2 cellular contexts compared by ENCODE assay signal in the genomic region with DNA sequence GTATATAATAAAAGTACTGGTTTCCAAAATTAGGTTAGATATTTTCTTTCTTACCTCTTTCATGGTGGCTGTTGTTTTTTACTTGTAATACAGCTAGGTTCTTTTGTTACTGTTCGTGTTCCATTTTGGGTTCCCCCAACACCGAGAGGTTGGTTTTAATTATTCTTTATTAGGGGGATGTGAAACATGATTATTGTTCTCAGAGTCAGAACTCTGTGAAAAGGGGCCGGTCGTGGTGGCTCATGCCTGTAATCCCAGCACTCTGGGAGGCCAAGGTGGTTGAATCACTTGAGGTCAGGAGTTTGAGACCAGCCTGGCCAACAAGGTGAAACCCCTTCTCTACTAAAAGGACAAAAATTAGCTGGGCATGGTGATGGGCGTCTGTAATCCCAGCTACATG.
TF ChIP-seq lines count a peak whose summit lies in the region.

No MANE protein-coding gene starts in this region.

TF ChIP-seq in GM23338, 12 proteins besides CTCF, POLR2A, EP300 and RAD21 (continued from another document):
- TF ChIP-seq, protein P1, sequence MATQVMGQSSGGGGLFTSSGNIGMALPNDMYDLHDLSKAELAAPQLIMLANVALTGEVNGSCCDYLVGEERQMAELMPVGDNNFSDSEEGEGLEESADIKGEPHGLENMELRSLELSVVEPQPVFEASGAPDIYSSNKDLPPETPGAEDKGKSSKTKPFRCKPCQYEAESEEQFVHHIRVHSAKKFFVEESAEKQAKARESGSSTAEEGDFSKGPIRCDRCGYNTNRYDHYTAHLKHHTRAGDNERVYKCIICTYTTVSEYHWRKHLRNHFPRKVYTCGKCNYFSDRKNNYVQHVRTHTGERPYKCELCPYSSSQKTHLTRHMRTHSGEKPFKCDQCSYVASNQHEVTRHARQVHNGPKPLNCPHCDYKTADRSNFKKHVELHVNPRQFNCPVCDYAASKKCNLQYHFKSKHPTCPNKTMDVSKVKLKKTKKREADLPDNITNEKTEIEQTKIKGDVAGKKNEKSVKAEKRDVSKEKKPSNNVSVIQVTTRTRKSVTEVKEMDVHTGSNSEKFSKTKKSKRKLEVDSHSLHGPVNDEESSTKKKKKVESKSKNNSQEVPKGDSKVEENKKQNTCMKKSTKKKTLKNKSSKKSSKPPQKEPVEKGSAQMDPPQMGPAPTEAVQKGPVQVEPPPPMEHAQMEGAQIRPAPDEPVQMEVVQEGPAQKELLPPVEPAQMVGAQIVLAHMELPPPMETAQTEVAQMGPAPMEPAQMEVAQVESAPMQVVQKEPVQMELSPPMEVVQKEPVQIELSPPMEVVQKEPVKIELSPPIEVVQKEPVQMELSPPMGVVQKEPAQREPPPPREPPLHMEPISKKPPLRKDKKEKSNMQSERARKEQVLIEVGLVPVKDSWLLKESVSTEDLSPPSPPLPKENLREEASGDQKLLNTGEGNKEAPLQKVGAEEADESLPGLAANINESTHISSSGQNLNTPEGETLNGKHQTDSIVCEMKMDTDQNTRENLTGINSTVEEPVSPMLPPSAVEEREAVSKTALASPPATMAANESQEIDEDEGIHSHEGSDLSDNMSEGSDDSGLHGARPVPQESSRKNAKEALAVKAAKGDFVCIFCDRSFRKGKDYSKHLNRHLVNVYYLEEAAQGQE (IDR thresholded peaks at IDR 0.05; ENCODE audit: unreplicated experiment) = no peak
- TF ChIP-seq, protein P2, sequence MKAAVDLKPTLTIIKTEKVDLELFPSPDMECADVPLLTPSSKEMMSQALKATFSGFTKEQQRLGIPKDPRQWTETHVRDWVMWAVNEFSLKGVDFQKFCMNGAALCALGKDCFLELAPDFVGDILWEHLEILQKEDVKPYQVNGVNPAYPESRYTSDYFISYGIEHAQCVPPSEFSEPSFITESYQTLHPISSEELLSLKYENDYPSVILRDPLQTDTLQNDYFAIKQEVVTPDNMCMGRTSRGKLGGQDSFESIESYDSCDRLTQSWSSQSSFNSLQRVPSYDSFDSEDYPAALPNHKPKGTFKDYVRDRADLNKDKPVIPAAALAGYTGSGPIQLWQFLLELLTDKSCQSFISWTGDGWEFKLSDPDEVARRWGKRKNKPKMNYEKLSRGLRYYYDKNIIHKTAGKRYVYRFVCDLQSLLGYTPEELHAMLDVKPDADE (IDR thresholded peaks at IDR 0.05) = no peak
- TF ChIP-seq EZH2 (IDR thresholded peaks at IDR 0.05; ENCODE audit: low read depth, unreplicated experiment) (no peak), CREB1 (CRISPR knock-in tag; IDR thresholded peaks at IDR 0.05; ENCODE audit: low read depth) (no peak)

TF ChIP-seq in WTC11, 78 proteins besides CTCF, POLR2A, EP300 and RAD21 (continued from another document):
- TF ChIP-seq, protein P3, sequence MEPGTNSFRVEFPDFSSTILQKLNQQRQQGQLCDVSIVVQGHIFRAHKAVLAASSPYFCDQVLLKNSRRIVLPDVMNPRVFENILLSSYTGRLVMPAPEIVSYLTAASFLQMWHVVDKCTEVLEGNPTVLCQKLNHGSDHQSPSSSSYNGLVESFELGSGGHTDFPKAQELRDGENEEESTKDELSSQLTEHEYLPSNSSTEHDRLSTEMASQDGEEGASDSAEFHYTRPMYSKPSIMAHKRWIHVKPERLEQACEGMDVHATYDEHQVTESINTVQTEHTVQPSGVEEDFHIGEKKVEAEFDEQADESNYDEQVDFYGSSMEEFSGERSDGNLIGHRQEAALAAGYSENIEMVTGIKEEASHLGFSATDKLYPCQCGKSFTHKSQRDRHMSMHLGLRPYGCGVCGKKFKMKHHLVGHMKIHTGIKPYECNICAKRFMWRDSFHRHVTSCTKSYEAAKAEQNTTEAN (CRISPR knock-in tag; IDR thresholded peaks at IDR 0.05) = no peak
- TF ChIP-seq RELA (CRISPR knock-in tag; IDR thresholded peaks at IDR 0.05; ENCODE audit: borderline replicate concordance) (no peak), RORB (CRISPR knock-in tag; IDR thresholded peaks at IDR 0.05) (no peak), SMAD4 (CRISPR knock-in tag; IDR thresholded peaks at IDR 0.05) (no peak), ELF4 (CRISPR knock-in tag; IDR thresholded peaks at IDR 0.05; ENCODE audit: low read depth) (no peak), ZNF121 (CRISPR knock-in tag; IDR thresholded peaks at IDR 0.05) (no peak), JUN (CRISPR knock-in tag; IDR thresholded peaks at IDR 0.05) (no peak), NR1H2 (CRISPR knock-in tag; IDR thresholded peaks at IDR 0.05) (no peak), NR3C1 (CRISPR knock-in tag; conservative IDR thresholded peaks at IDR 0.05; ENCODE audit: low read depth) (no peak), FOXJ3 (CRISPR knock-in tag; IDR thresholded peaks at IDR 0.05; ENCODE audit: borderline replicate concordance) (no peak)
- TF ChIP-seq, protein P4, sequence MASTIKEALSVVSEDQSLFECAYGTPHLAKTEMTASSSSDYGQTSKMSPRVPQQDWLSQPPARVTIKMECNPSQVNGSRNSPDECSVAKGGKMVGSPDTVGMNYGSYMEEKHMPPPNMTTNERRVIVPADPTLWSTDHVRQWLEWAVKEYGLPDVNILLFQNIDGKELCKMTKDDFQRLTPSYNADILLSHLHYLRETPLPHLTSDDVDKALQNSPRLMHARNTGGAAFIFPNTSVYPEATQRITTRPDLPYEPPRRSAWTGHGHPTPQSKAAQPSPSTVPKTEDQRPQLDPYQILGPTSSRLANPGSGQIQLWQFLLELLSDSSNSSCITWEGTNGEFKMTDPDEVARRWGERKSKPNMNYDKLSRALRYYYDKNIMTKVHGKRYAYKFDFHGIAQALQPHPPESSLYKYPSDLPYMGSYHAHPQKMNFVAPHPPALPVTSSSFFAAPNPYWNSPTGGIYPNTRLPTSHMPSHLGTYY (CRISPR knock-in tag; IDR thresholded peaks at IDR 0.05) = no peak
- TF ChIP-seq, protein P5, sequence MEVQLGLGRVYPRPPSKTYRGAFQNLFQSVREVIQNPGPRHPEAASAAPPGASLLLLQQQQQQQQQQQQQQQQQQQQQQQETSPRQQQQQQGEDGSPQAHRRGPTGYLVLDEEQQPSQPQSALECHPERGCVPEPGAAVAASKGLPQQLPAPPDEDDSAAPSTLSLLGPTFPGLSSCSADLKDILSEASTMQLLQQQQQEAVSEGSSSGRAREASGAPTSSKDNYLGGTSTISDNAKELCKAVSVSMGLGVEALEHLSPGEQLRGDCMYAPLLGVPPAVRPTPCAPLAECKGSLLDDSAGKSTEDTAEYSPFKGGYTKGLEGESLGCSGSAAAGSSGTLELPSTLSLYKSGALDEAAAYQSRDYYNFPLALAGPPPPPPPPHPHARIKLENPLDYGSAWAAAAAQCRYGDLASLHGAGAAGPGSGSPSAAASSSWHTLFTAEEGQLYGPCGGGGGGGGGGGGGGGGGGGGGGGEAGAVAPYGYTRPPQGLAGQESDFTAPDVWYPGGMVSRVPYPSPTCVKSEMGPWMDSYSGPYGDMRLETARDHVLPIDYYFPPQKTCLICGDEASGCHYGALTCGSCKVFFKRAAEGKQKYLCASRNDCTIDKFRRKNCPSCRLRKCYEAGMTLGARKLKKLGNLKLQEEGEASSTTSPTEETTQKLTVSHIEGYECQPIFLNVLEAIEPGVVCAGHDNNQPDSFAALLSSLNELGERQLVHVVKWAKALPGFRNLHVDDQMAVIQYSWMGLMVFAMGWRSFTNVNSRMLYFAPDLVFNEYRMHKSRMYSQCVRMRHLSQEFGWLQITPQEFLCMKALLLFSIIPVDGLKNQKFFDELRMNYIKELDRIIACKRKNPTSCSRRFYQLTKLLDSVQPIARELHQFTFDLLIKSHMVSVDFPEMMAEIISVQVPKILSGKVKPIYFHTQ (CRISPR knock-in tag; IDR thresholded peaks at IDR 0.05) = no peak
- TF ChIP-seq, protein P6, sequence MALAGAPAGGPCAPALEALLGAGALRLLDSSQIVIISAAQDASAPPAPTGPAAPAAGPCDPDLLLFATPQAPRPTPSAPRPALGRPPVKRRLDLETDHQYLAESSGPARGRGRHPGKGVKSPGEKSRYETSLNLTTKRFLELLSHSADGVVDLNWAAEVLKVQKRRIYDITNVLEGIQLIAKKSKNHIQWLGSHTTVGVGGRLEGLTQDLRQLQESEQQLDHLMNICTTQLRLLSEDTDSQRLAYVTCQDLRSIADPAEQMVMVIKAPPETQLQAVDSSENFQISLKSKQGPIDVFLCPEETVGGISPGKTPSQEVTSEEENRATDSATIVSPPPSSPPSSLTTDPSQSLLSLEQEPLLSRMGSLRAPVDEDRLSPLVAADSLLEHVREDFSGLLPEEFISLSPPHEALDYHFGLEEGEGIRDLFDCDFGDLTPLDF (CRISPR knock-in tag; IDR thresholded peaks at IDR 0.05) = no peak
- TF ChIP-seq, protein P7, sequence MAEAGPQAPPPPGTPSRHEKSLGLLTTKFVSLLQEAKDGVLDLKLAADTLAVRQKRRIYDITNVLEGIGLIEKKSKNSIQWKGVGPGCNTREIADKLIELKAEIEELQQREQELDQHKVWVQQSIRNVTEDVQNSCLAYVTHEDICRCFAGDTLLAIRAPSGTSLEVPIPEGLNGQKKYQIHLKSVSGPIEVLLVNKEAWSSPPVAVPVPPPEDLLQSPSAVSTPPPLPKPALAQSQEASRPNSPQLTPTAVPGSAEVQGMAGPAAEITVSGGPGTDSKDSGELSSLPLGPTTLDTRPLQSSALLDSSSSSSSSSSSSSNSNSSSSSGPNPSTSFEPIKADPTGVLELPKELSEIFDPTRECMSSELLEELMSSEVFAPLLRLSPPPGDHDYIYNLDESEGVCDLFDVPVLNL (CRISPR knock-in tag; IDR thresholded peaks at IDR 0.05; ENCODE audit: borderline replicate concordance, low read depth) = no peak
- TF ChIP-seq, protein P8, sequence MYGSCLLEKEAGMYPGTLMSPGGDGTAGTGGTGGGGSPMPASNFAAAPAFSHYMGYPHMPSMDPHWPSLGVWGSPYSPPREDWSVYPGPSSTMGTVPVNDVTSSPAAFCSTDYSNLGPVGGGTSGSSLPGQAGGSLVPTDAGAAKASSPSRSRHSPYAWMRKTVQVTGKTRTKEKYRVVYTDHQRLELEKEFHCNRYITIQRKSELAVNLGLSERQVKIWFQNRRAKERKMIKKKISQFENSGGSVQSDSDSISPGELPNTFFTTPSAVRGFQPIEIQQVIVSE (CRISPR knock-in tag; IDR thresholded peaks at IDR 0.05; ENCODE audit: borderline replicate concordance) = no peak
- TF ChIP-seq, protein P9, sequence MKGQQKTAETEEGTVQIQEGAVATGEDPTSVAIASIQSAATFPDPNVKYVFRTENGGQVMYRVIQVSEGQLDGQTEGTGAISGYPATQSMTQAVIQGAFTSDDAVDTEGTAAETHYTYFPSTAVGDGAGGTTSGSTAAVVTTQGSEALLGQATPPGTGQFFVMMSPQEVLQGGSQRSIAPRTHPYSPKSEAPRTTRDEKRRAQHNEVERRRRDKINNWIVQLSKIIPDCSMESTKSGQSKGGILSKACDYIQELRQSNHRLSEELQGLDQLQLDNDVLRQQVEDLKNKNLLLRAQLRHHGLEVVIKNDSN (CRISPR knock-in tag; IDR thresholded peaks at IDR 0.05) = no peak
